Comparison of ENCODE assay signal across 22 cellular contexts in the genomic region with DNA sequence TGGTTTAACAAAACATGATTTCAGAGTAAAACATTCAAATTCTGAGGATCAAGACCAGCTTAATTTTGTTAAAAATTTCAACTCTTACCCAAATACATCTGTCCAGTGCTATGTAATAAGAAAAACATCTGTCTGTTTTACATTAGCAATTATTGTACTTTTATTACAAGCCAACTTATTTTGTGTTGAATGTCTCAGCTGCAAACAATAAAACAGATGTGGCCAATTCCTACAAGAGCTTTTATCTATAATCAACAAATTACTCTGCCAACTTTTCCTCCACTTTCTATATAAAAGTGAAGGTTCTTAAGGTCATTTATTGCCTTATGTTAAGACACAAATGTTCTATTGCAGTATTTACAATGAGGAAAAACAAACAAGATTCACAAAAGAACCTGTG.
DNase-seq lines count a peak whose midpoint lies in the region; ATAC-seq and TF ChIP-seq lines count a peak whose summit lies in the region.
"Had no signal": no experiment of that assay in that cellular context is flagged by ENCODE, and none has a peak within 500 bp of the region (broad histone marks: within the 10 kb centered on the region; RNA-seq: fewer than 3 reads in every experiment).

No MANE protein-coding gene starts in this region.

- POLR2A ChIA-PET in PC-9 (lab: Charles Lee; ENCODE audit: unreplicated experiment), result no interaction called here

- H2BK120ac ChIP-seq in mesenchymal stem cell (ENCODE audit: low read depth, low read length), result no peak overlapping the region

- H3K9me2 ChIP-seq in GM23248 (ENCODE audit: insufficient read depth), result no peaks in the 10 kb centered on the region
- no peaks in the 10 kb centered on the region for H3K9me2 ChIP-seq in PC-9 (ENCODE audit: insufficient read depth)

- H2BK5ac ChIP-seq in mesenchymal stem cell (ENCODE audit: low read depth, low read length, poor library complexity, severe bottlenecking), result no peak overlapping the region

- H3K27me3 ChIP-seq in GM23248 (replicated peaks; ENCODE audit: insufficient read depth) (no peaks in the 10 kb centered on the region), mesenchymal stem cell (ENCODE audit: control insufficient read depth in 1 of 2, insufficient read depth in 1 of 2, low read length in 2 of 2) (no peaks in the 10 kb centered on the region), stomach (no peaks in the 10 kb centered on the region), PC-9 (ENCODE audit: insufficient read depth, low read depth) (no peaks in the 10 kb centered on the region)
- H3K27me3 ChIP-seq: BLaER1 had no signal

- CTCF ChIA-PET in PC-9 (lab: Charles Lee), result no interaction called here

- H3K9me3 ChIP-seq in GM23248 (ENCODE audit: low read depth), result no peaks in the 10 kb centered on the region
- no peaks in the 10 kb centered on the region for H3K9me3 ChIP-seq in mesenchymal stem cell (ENCODE audit: control insufficient read depth, low read length)
- H3K9me3 ChIP-seq in stomach, result no peaks in the 10 kb centered on the region
- H3K9me3 ChIP-seq in PC-9 (ENCODE audit: insufficient read depth, low read depth), result no peaks in the 10 kb centered on the region
- H3K9me3 ChIP-seq: BLaER1 had no signal

- H3K4me1 ChIP-seq in GM23248 (ENCODE audit: insufficient read depth) (peaks cover 50% of the 10 kb centered on the region), mesenchymal stem cell (ENCODE audit: control insufficient read depth, insufficient read depth, low read depth, low read length) (no peaks in the 10 kb centered on the region), stomach (peaks cover 0 to 17% (median 0%) of the 10 kb centered on the region in 4 donors), PC-9 (replicated peaks; ENCODE audit: insufficient read depth) (no peaks in the 10 kb centered on the region)
- H3K4me1 ChIP-seq: BLaER1 had no signal

- no peak overlapping the region for H3K18ac ChIP-seq in mesenchymal stem cell (ENCODE audit: low read depth in 1 of 2, low read length in 2 of 2)

- peaks cover 10% of the 10 kb centered on the region for H3K79me1 ChIP-seq in mesenchymal stem cell (replicated peaks; ENCODE audit: low read length, poor library complexity, severe bottlenecking)

- TF ChIP-seq CTCF in fibroblast of mammary gland (conservative IDR thresholded peaks at IDR 0.05; ENCODE audit: control insufficient read depth, insufficient read depth, low read depth, low read length) (no peak), stomach (IDR thresholded peaks at IDR 0.05) (no peak), PC-9 (conservative IDR thresholded peaks at IDR 0.05) (no peak)

- no peak for ATAC-seq in SK-N-SH treated with all-trans-retinoic acid at 6 μM for 48 hours
- ATAC-seq: HCT116 had no signal

- H3K4me2 ChIP-seq in GM23248 (ENCODE audit: unreplicated experiment) (no peak overlapping the region), mesenchymal stem cell (ENCODE audit: low read length, poor library complexity, severe bottlenecking) (no peak overlapping the region), PC-9 (no peak overlapping the region)
- H3K4me2 ChIP-seq: BLaER1 had no signal

- intact Hi-C loops in stomach (cut with DNase I; ENCODE audit: low total_unique reads), result no loop called here
- intact Hi-C loops in PC-9 (cut with micrococcal nuclease; ENCODE audit: unreplicated experiment), result no loop called here

- DNase-seq in GM23248 (peak; percentile 7), fibroblast of mammary gland (ENCODE audit: low read depth) (peak; percentile 52), mesenchymal stem cell (no peak), OCI-M2 (lab: John Stamatoyannopoulos, UW; ENCODE audit: unreplicated experiment) (no peak), EL (no peak), stomach (no peak), PC-9 (no peak)
- DNase-seq: CD4-positive, alpha-beta T cell; COR-L47; DMS53; NCI-H1092 treated with DMSO at 0.1 percent for 48 hours; NCI-H146; NCI-H1930; NCI-H2107; NCI-H446; NCI-H524 treated with DMSO at 0.1 percent for 48 hours; NCI-H774; SHP77 treated with DMSO at 0.1 percent for 48 hours; SW 1271 had no signal

- in situ Hi-C loops in GM23248 (cut with MboI), result no loop called here

- H3F3A ChIP-seq in GM23248 (ENCODE audit: insufficient read depth), result peaks cover 17% of the 10 kb centered on the region; the same call in 1 of the 2 replicates
- no peaks in the 10 kb centered on the region for H3F3A ChIP-seq in PC-9 (ENCODE audit: insufficient read depth, low read depth)

- H3K27ac ChIP-seq in GM23248, result no peak overlapping the region
- no peak overlapping the region for H3K27ac ChIP-seq in mesenchymal stem cell (ENCODE audit: low read length, poor library complexity, severe bottlenecking)
- H3K27ac ChIP-seq in stomach, result no peak overlapping the region
- H3K27ac ChIP-seq in PC-9, result no peak overlapping the region
- H3K27ac ChIP-seq: BLaER1 had no signal

- H3K79me2 ChIP-seq in GM23248 (ENCODE audit: insufficient read depth), result no peaks in the 10 kb centered on the region
- no peaks in the 10 kb centered on the region for H3K79me2 ChIP-seq in PC-9 (ENCODE audit: low read depth)

- H4K91ac ChIP-seq in mesenchymal stem cell (ENCODE audit: low read length), result no peak overlapping the region

- H2BK15ac ChIP-seq in mesenchymal stem cell (ENCODE audit: low read depth, poor library complexity, severe bottlenecking), result no peak overlapping the region

- BruUV-seq in PC-9 (replicated peaks; lab: Mats Ljungman, UMichigan), result no TSS peak

- H2AK5ac ChIP-seq in mesenchymal stem cell (ENCODE audit: low read length, severe bottlenecking), result no peak overlapping the region

- H3K36me3 ChIP-seq in GM23248 (ENCODE audit: low read depth) (no peaks in the 10 kb centered on the region), mesenchymal stem cell (ENCODE audit: control insufficient read depth in 1 of 2, insufficient read depth in 2 of 2, low read depth in 1 of 2, low read length in 2 of 2) (peaks cover 0 to 5% of the 10 kb centered on the region in 2 experiments), stomach (no peaks in the 10 kb centered on the region), PC-9 (ENCODE audit: low read depth) (no peaks in the 10 kb centered on the region)
- H3K36me3 ChIP-seq: BLaER1 had no signal

- TF ChIP-seq POLR2A in stomach (IDR thresholded peaks at IDR 0.05), result no peak

- no peak for TF ChIP-seq EP300 in stomach (IDR thresholded peaks at IDR 0.05)

- no peaks in the 10 kb centered on the region for H4K20me1 ChIP-seq in GM23248 (ENCODE audit: insufficient read depth)
- H4K20me1 ChIP-seq in PC-9 (ENCODE audit: insufficient read depth), result no peaks in the 10 kb centered on the region
- H4K20me1 ChIP-seq: BLaER1 had no signal

- no peak overlapping the region for H3K4me3 ChIP-seq in GM23248
- no peak overlapping the region for H3K4me3 ChIP-seq in fibroblast of mammary gland (ENCODE audit: control insufficient read depth, low read depth, low read length)
- H3K4me3 ChIP-seq in mesenchymal stem cell (ENCODE audit: insufficient read depth in 1 of 2, low read depth in 1 of 2, low read length in 2 of 2), result peak overlapping the region in 1 of 2 experiments; percentile 11
- no peak overlapping the region for H3K4me3 ChIP-seq in stomach
- no peak overlapping the region for H3K4me3 ChIP-seq in PC-9
- H3K4me3 ChIP-seq: BLaER1 had no signal

- H2AFZ ChIP-seq in GM23248, result no peak overlapping the region
- no peak overlapping the region for H2AFZ ChIP-seq in mesenchymal stem cell (ENCODE audit: low read depth, low read length)
- no peak overlapping the region for H2AFZ ChIP-seq in PC-9

- no peak overlapping the region for H3K4ac ChIP-seq in mesenchymal stem cell (ENCODE audit: low read depth in 1 of 2, low read length in 2 of 2)

- H4K8ac ChIP-seq in mesenchymal stem cell (ENCODE audit: low read length), result no peak overlapping the region

- H2BK12ac ChIP-seq in mesenchymal stem cell (ENCODE audit: low read length in 2 of 2), result no peak overlapping the region

- H3K9ac ChIP-seq in GM23248 (no peak overlapping the region), mesenchymal stem cell (ENCODE audit: low read length) (peak overlapping the region; percentile 78)
- H3K9ac ChIP-seq: BLaER1 had no signal

- no peak overlapping the region for H3K14ac ChIP-seq in mesenchymal stem cell (ENCODE audit: low read length in 2 of 2)

- H3K23ac ChIP-seq in mesenchymal stem cell (ENCODE audit: low read length in 2 of 2), result no peak overlapping the region

TF ChIP-seq in SK-N-SH treated with all-trans-retinoic acid at 6 μM for 48 hours, 23 proteins besides CTCF, POLR2A, EP300 and RAD21:
- TF ChIP-seq ZNF70 (CRISPR knock-in tag; IDR thresholded peaks at IDR 0.05), result no peak
- peak; percentile 75; the same call in 1 of the 2 replicates for TF ChIP-seq TCF4 (CRISPR knock-in tag; IDR thresholded peaks at IDR 0.05; ENCODE audit: borderline replicate concordance)
TF ChIP-seq in SK-N-SH treated with all-trans-retinoic acid at 6 μM for 48 hours: peak in this region for 1.

Comparison
In these comparisons a context has a peak if more than half of its experiments do, and no peak if none do; other contexts are left out.
1. DNase-seq: peak in GM23248 (single experiment) and fibroblast of mammary gland (single experiment); none in mesenchymal stem cell (single experiment), OCI-M2 (single experiment), EL (single experiment), stomach (single experiment) and PC-9 (0 of 2).